In genomic region chr14:50607181-50607580, GRCh38 we compare ENCODE assay signal across 13 cellular contexts. TPM values are rescaled to one million over a fixed set of nuclear protein-coding genes. Genes with fewer than 3 reads are reported as not detected.
DNase-seq lines count a peak whose midpoint lies in the region; FAIRE-seq and TF ChIP-seq lines count a peak whose summit lies in the region.
"Had no signal": no experiment of that assay in that cellular context is flagged by ENCODE, and none has a peak within 500 bp of the region (broad histone marks: within the 10 kb centered on the region; RNA-seq: fewer than 3 reads in every experiment).

No MANE protein-coding gene starts in this region.

- intact Hi-C loops in kidney (cut with DNase I) (no loop called here), thyroid gland (cut with DNase I) (no loop called here)

- peak; percentile 68 for DNase-seq in activated CD4-positive, alpha-beta T cell treated with anti-CD3 and anti-CD28 coated beads for 48 hours
- no peak for DNase-seq in activated CD4-positive, alpha-beta T cell treated with anti-CD3 and anti-CD28 coated beads for 1 hour
- DNase-seq in fibroblast of gingiva (ENCODE audit: low read depth) = peak; percentile 20
- DNase-seq in stimulated activated CD4-positive, alpha-beta T cell treated with anti-CD3 and anti-CD28 coated beads, Interleukin-4, amount 100 ng/mL, for 24 hours = peak; percentile 50
- no peak for DNase-seq in kidney
- DNase-seq in thyroid gland = no peak
- no peak for DNase-seq in NCI-H1436 treated with DMSO at 0.1 percent for 48 hours (lab: John Stamatoyannopoulos, UW)
- DNase-seq: activated CD8-positive, alpha-beta memory T cell treated with anti-CD3 and anti-CD28 coated beads for 24 hours; effector CD8-positive, alpha-beta T cell; heart left ventricle; NCI-H2227 treated with DMSO at 0.1 percent for 48 hours; upper lobe of right lung had no signal

- H3K4me2 ChIP-seq in KMS-11 = peak overlapping the region; percentile 94

- peak overlapping the region; percentile 49; the same call in 1 of the 2 replicates for H2AFZ ChIP-seq in KMS-11 (ENCODE audit: low read depth)

- H3K79me2 ChIP-seq in KMS-11 (ENCODE audit: insufficient read depth, low read depth) = no peaks in the 10 kb centered on the region

- H3K4me3 ChIP-seq in KMS-11 (IDR thresholded peaks at IDR 0.05; ENCODE audit: insufficient read depth, low read depth, low read length) (no peak overlapping the region), kidney (ENCODE audit: low read length in 2 of 2) (no peak overlapping the region), thyroid gland (replicated peaks in 1 of 3) (no peak overlapping the region)
- H3K4me3 ChIP-seq: heart left ventricle, upper lobe of right lung had no signal

- H3K36me3 ChIP-seq in KMS-11 (ENCODE audit: insufficient read depth) = no peaks in the 10 kb centered on the region
- no peaks in the 10 kb centered on the region for H3K36me3 ChIP-seq in kidney (ENCODE audit: control insufficient read depth in 1 of 2, insufficient read depth in 2 of 2, low read length in 2 of 2)
- H3K36me3 ChIP-seq in thyroid gland = no peaks in the 10 kb centered on the region
- H3K36me3 ChIP-seq: heart left ventricle, upper lobe of right lung had no signal

- H3K4me1 ChIP-seq in KMS-11 (ENCODE audit: low read depth, poor library complexity, severe bottlenecking) = peaks cover 50% of the 10 kb centered on the region
- H3K4me1 ChIP-seq in kidney (ENCODE audit: control insufficient read depth in 1 of 2, insufficient read depth in 1 of 2, low read depth in 1 of 2, low read length in 2 of 2) = no peaks in the 10 kb centered on the region
- peaks cover 0 to 6% of the 10 kb centered on the region in 2 donors for H3K4me1 ChIP-seq in thyroid gland
- H3K4me1 ChIP-seq: upper lobe of right lung had no signal

- no peak overlapping the region for H3K9ac ChIP-seq in KMS-11
- H3K9ac ChIP-seq in kidney (ENCODE audit: low read length in 2 of 2) = no peak overlapping the region

- peak overlapping the region; percentile 15; the same call in 1 of the 2 replicates for H3K27ac ChIP-seq in KMS-11
- H3K27ac ChIP-seq in kidney (ENCODE audit: low read depth in 2 of 2, low read length in 2 of 2) = no peak overlapping the region
- no peak overlapping the region for H3K27ac ChIP-seq in thyroid gland
- H3K27ac ChIP-seq: heart left ventricle, upper lobe of right lung had no signal

- FAIRE-seq in kidney (lab: Jason Lieb, UNC) = no peak

- WGBS in thyroid gland, 2 donors = 71 to 83% methylated on average over 3 of the region's 3 CpGs

- no peak for TF ChIP-seq POLR2A in thyroid gland (IDR thresholded peaks at IDR 0.05)

- no peaks in the 10 kb centered on the region for H4K20me1 ChIP-seq in KMS-11 (ENCODE audit: insufficient read depth)

- H3K27me3 ChIP-seq in KMS-11 (ENCODE audit: insufficient read depth, low read depth) (no peaks in the 10 kb centered on the region), thyroid gland (no peaks in the 10 kb centered on the region)
- H3K27me3 ChIP-seq: heart left ventricle, upper lobe of right lung had no signal

- H3K9me3 ChIP-seq in kidney (ENCODE audit: control insufficient read depth in 1 of 2, low read length in 2 of 2) = no peaks in the 10 kb centered on the region
- H3K9me3 ChIP-seq in thyroid gland = no peaks in the 10 kb centered on the region
- H3K9me3 ChIP-seq: upper lobe of right lung had no signal

- no peak for TF ChIP-seq CTCF in KMS-11 (conservative IDR thresholded peaks at IDR 0.05; ENCODE audit: low read depth, low read length)
- TF ChIP-seq CTCF in kidney (IDR thresholded peaks at IDR 0.05; ENCODE audit: borderline replicate concordance, extremely low read depth, insufficient read depth) = no peak
- no peak for TF ChIP-seq CTCF in thyroid gland (IDR thresholded peaks at IDR 0.05)

RNA-seq across cellular contexts. Expression of gene ATL1, which starts 47.2 kb away (rescaled TPM):
- total RNA-seq in kidney = 5.9 TPM
- polyA plus RNA-seq in kidney (ENCODE audit: insufficient read depth, low read depth, low replicate concordance) = 4.0 TPM
- total RNA-seq in thyroid gland = 1 to 10 TPM; 2.1 to 5.4 (median 4.6) TPM

Comparison
In these comparisons a context has a peak if more than half of its experiments do, and no peak if none do; other contexts are left out.
1. DNase-seq: peak in activated CD4-positive, alpha-beta T cell treated with anti-CD3 and anti-CD28 coated beads for 48 hours (single experiment), fibroblast of gingiva (single experiment) and stimulated activated CD4-positive, alpha-beta T cell treated with anti-CD3 and anti-CD28 coated beads, Interleukin-4, amount 100 ng/mL, for 24 hours (single experiment); none in activated CD4-positive, alpha-beta T cell treated with anti-CD3 and anti-CD28 coated beads for 1 hour (single experiment), kidney (single experiment), thyroid gland (0 of 2) and NCI-H1436 treated with DMSO at 0.1 percent for 48 hours (single experiment).